In the genomic region with DNA sequence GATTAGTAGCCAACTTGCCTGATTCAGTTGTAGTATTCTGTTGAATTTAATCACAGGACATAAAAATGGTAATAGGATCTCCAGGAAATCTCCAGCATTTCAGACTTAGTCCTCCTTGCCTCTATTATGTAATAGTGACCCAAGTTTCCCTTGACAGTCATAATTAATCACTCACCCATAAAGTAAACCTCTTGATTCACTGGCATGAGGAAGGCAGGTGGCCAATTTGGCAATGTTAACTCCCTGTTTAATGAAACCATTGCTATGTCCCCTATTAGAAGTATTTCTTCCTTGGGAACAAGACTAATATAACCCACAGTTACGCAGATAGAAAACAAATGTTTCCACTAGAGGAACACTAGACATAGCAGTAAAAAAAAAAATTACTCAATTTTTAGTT, we compare ENCODE assay signal across 17 cellular contexts.
DNase-seq lines count a peak whose midpoint lies in the region; ATAC-seq, FAIRE-seq and TF ChIP-seq lines count a peak whose summit lies in the region.
"Had no signal": no experiment of that assay in that cellular context is flagged by ENCODE, and none has a peak within 500 bp of the region (broad histone marks: within the 10 kb centered on the region; RNA-seq: fewer than 3 reads in every experiment).

No MANE protein-coding gene starts in this region.

- TF ChIP-seq POLR2A in suprapubic skin (IDR thresholded peaks at IDR 0.05), result no peak

- 42 to 50% methylated on average over 1 of the region's 1 CpG for whole genome bisulfite sequencing in pancreas, 2 donors
- WGBS in suprapubic skin, result 82% methylated on average over 1 of the region's 1 CpG

- intact Hi-C loops in pancreas (cut with DNase I), result no loop called here

- no peaks in the 10 kb centered on the region for H3K36me3 Mint-ChIP-seq in activated CD4-positive, alpha-beta memory T cell treated with anti-CD3 and anti-CD28 coated beads, Interleukin-2, amount 10 ng/mL, durations not matched to agents 7 days and 5 days (ENCODE audit: low read depth)
- H3K36me3 Mint-ChIP-seq: CD14-positive monocyte had no signal

- H3K9me3 ChIP-seq in pancreas, result no peaks in the 10 kb centered on the region
- H3K9me3 ChIP-seq in suprapubic skin, result no peaks in the 10 kb centered on the region

- no peak overlapping the region for H3K27ac ChIP-seq in pancreas
- no peak overlapping the region for H3K27ac ChIP-seq in suprapubic skin

- CTCF ChIA-PET in activated CD4-positive, alpha-beta memory T cell treated with anti-CD3 and anti-CD28 coated beads, Interleukin-2, amount 10 ng/mL, durations not matched to agents 7 days and 5 days (lab: Charles Lee), result no interaction called here

- TF ChIP-seq EP300 in suprapubic skin (IDR thresholded peaks at IDR 0.05), result no peak

- no peak overlapping the region for H3K27ac Mint-ChIP-seq in activated CD4-positive, alpha-beta memory T cell treated with anti-CD3 and anti-CD28 coated beads, Interleukin-2, amount 10 ng/mL, durations not matched to agents 7 days and 5 days
- H3K27ac Mint-ChIP-seq: activated T-helper 2 cell treated with anti-CD3 and anti-CD28 coated beads, Interferon-gamma antibody, Interleukin-2, Interleukin-4, amounts not matched to agents 10 μg/mL and 5 μg/mL and 100 μg/mL, durations not matched to agents 14 hours and 24 hours and 36 hours; CD14-positive monocyte; H9; T-helper 1 cell treated with Interleukin-12 subunit alpha and Interleukin-12 subunit beta and Interleukin-4 antibody, amounts not matched to agents 30 μg/mL and 1 μg/mL, for 36 hours had no signal

- FAIRE-seq in pancreas (lab: Jason Lieb, UNC), result no peak
- FAIRE-seq: keratinocyte had no signal

- H3K4me3 ChIP-seq in pancreas (no peak overlapping the region), suprapubic skin (no peak overlapping the region)

- no peaks in the 10 kb centered on the region for H3K4me1 Mint-ChIP-seq in activated CD4-positive, alpha-beta memory T cell treated with anti-CD3 and anti-CD28 coated beads, Interleukin-2, amount 10 ng/mL, durations not matched to agents 7 days and 5 days
- H3K4me1 Mint-ChIP-seq: CD14-positive monocyte had no signal

- H3K4me3 Mint-ChIP-seq in activated CD4-positive, alpha-beta memory T cell treated with anti-CD3 and anti-CD28 coated beads, Interleukin-2, amount 10 ng/mL, durations not matched to agents 7 days and 5 days, result no peak overlapping the region
- H3K4me3 Mint-ChIP-seq: CD14-positive monocyte; H9; T-helper 1 cell treated with Interleukin-12 subunit alpha and Interleukin-12 subunit beta and Interleukin-4 antibody, amounts not matched to agents 30 μg/mL and 1 μg/mL, for 36 hours had no signal

- no peaks in the 10 kb centered on the region for H3K27me3 ChIP-seq in pancreas
- H3K27me3 ChIP-seq in suprapubic skin, result no peaks in the 10 kb centered on the region

- POLR2A ChIA-PET in activated CD4-positive, alpha-beta memory T cell treated with anti-CD3 and anti-CD28 coated beads, Interleukin-2, amount 10 ng/mL, durations not matched to agents 7 days and 5 days (lab: Charles Lee), result no interaction called here

- no peaks in the 10 kb centered on the region for H3K36me3 ChIP-seq in pancreas
- no peaks in the 10 kb centered on the region for H3K36me3 ChIP-seq in suprapubic skin

- H3K27me3 Mint-ChIP-seq in activated CD4-positive, alpha-beta memory T cell treated with anti-CD3 and anti-CD28 coated beads, Interleukin-2, amount 10 ng/mL, durations not matched to agents 7 days and 5 days, result no peaks in the 10 kb centered on the region

- peaks cover 24% of the 10 kb centered on the region for H3K9me3 Mint-ChIP-seq in activated CD4-positive, alpha-beta memory T cell treated with anti-CD3 and anti-CD28 coated beads, Interleukin-2, amount 10 ng/mL, durations not matched to agents 7 days and 5 days
- H3K9me3 Mint-ChIP-seq: H9 had no signal

- DNase-seq in Caki2 (ENCODE audit: low read depth) (peak; percentile 2), NCI-H2029 (lab: John Stamatoyannopoulos, UW) (peak; percentile 65), pancreas (no peak), suprapubic skin (ENCODE audit: low spot score in 2 of 2) (no peak), AML-193 (lab: John Stamatoyannopoulos, UW) (no peak)
- no peak for DNase-seq in activated CD4-positive, alpha-beta memory T cell treated with anti-CD3 and anti-CD28 coated beads, Interleukin-2, amount 10 ng/mL, durations not matched to agents 7 days and 5 days
- DNase-seq: activated CD4-positive, alpha-beta T cell treated with anti-CD3 and anti-CD28 coated beads, Interleukin-2, amount 50 U/mL, for 1 hour; central memory CD4-positive, alpha-beta T cell; erythroblast; H9; NCI-H1436 treated with DMSO at 0.1 percent for 48 hours had no signal

- no peaks in the 10 kb centered on the region for H3K4me1 ChIP-seq in pancreas
- no peaks in the 10 kb centered on the region for H3K4me1 ChIP-seq in suprapubic skin

- in situ Hi-C loops in Caki2 (cut with HindIII; ENCODE audit: low pct_unique_long_range_greater_than_20kb, low sequenced_read_pairs), result no loop called here

- ATAC-seq in esophagus mucosa, result peak; percentile 87
- peak in 3 of 4 donors; percentile 18 to 30 (median 25) for ATAC-seq in pancreas
- no peak for ATAC-seq in GM21526 (IDR thresholded peaks at IDR 0.05; ENCODE audit: low FRiP score, unreplicated experiment)

- TF ChIP-seq CTCF in pancreas (IDR thresholded peaks at IDR 0.05) (no peak), suprapubic skin (IDR thresholded peaks at IDR 0.05) (no peak)

Comparison
In these comparisons a context has a peak if more than half of its experiments do, and no peak if none do; other contexts are left out.
1. DNase-seq: peak in Caki2 (single experiment) and NCI-H2029 (single experiment); none in pancreas (0 of 6), suprapubic skin (0 of 2), activated CD4-positive, alpha-beta memory T cell treated with anti-CD3 and anti-CD28 coated beads, Interleukin-2, amount 10 ng/mL, durations not matched to agents 7 days and 5 days (single experiment) and AML-193 (0 of 2).